ENCODE assay signal across 36 cellular contexts in genomic region chr14:94406910-94407309, GRCh38. TPM values are rescaled to one million over a fixed set of nuclear protein-coding genes. Genes with fewer than 3 reads are reported as not detected.
"Had no signal": no experiment of that assay in that cellular context is flagged by ENCODE, and none has a peak within 500 bp of the region (broad histone marks: within the 10 kb centered on the region; RNA-seq: fewer than 3 reads in every experiment).

No MANE protein-coding gene starts in this region.

- H3K9ac ChIP-seq: parathyroid adenoma had no signal

- H3K4me3 Mint-ChIP-seq: naive thymus-derived CD8-positive, alpha-beta T cell; nephron; neural crest cell; stimulated activated memory B cell treated with anti-CD40 and anti-IgM and Interleukin-4, amounts not matched to agents 10 μg/mL and 1 μg/mL and 100 μg/mL, for 72 hours; stimulated activated naive CD8-positive, alpha-beta T cell treated with anti-CD3 and anti-CD28 coated beads, Interleukin-15, amount 100 ng/mL, for 72 hours; type B pancreatic cell had no signal

- H3K27ac ChIP-seq: hepatocyte, left lung, lower lobe of right lung, parathyroid adenoma, right atrium auricular region, right lobe of liver, tibial nerve, uterus had no signal

- H2AFZ ChIP-seq: hepatocyte, parathyroid adenoma had no signal

- H3K9me3 ChIP-seq: left lung, lower lobe of right lung, neutrophil, right lobe of liver, uterus had no signal

- H3K4me3 ChIP-seq: hepatocyte, left lung, lower lobe of right lung, right atrium auricular region, right lobe of liver, smooth muscle cell, tibial nerve, uterus had no signal

- ATAC-seq: left colon; left lung; lower lobe of right lung; naive thymus-derived CD8-positive, alpha-beta T cell; right lobe of liver; stimulated activated memory B cell treated with anti-CD40 and anti-IgM and Interleukin-4, amounts not matched to agents 10 μg/mL and 1 μg/mL and 100 μg/mL, for 72 hours; stimulated activated naive CD8-positive, alpha-beta T cell treated with anti-CD3 and anti-CD28 coated beads, Interleukin-15, amount 100 ng/mL, for 72 hours had no signal

- H3K79me2 ChIP-seq: hepatocyte, parathyroid adenoma had no signal

- H3K4me2 ChIP-seq: hepatocyte, smooth muscle cell had no signal

- DNase-seq: kidney; left colon; left lung; lower lobe of right lung; mammary epithelial cell; mesenchymal stem cell; naive thymus-derived CD8-positive, alpha-beta T cell; occipital lobe; right lobe of liver; stimulated activated CD4-positive, alpha-beta T cell treated with anti-CD3 and anti-CD28 coated beads, Interleukin-1b, Interleukin-23, amount 100 ng/mL, for 48 hours; stimulated activated CD4-positive, alpha-beta T cell treated with anti-CD3 and anti-CD28 coated beads, Interleukin-2, amount 100 ng/mL, for 48 hours; stimulated activated CD4-positive, alpha-beta T cell treated with anti-CD3 and anti-CD28 coated beads, Interleukin-4, amount 100 ng/mL, for 4 hours; stimulated activated CD8-positive, alpha-beta memory T cell treated with anti-CD3 and anti-CD28 coated beads, Interleukin-4, amount 100 ng/mL, for 48 hours; stimulated activated naive CD4-positive, alpha-beta T cell treated with Interleukin-2 at 50 U/mL for 16 hours; stimulated activated naive CD8-positive, alpha-beta T cell treated with anti-CD3 and anti-CD28 coated beads, Interleukin-15, amount 100 ng/mL, for 72 hours; substantia nigra; uterus had no signal

- H3K4me1 Mint-ChIP-seq: naive thymus-derived CD8-positive, alpha-beta T cell; nephron; neural crest cell; stimulated activated memory B cell treated with anti-CD40 and anti-IgM and Interleukin-4, amounts not matched to agents 10 μg/mL and 1 μg/mL and 100 μg/mL, for 72 hours; stimulated activated naive CD8-positive, alpha-beta T cell treated with anti-CD3 and anti-CD28 coated beads, Interleukin-15, amount 100 ng/mL, for 72 hours had no signal

- H3K9me3 Mint-ChIP-seq: type B pancreatic cell had no signal

- H3K36me3 Mint-ChIP-seq: stimulated activated memory B cell treated with anti-CD40 and anti-IgM and Interleukin-4, amounts not matched to agents 10 μg/mL and 1 μg/mL and 100 μg/mL, for 72 hours; type B pancreatic cell had no signal

- H3K27ac Mint-ChIP-seq: naive thymus-derived CD8-positive, alpha-beta T cell; nephron; progenitor cell of endocrine pancreas; stimulated activated memory B cell treated with anti-CD40 and anti-IgM and Interleukin-4, amounts not matched to agents 10 μg/mL and 1 μg/mL and 100 μg/mL, for 72 hours; stimulated activated naive CD8-positive, alpha-beta T cell treated with anti-CD3 and anti-CD28 coated beads, Interleukin-15, amount 100 ng/mL, for 72 hours; type B pancreatic cell had no signal

- H3K4me1 ChIP-seq: lower lobe of right lung, parathyroid adenoma, right atrium auricular region, tibial nerve, uterus had no signal

- H3K27me3 Mint-ChIP-seq: progenitor cell of endocrine pancreas; stimulated activated memory B cell treated with anti-CD40 and anti-IgM and Interleukin-4, amounts not matched to agents 10 μg/mL and 1 μg/mL and 100 μg/mL, for 72 hours; type B pancreatic cell had no signal

- H3K27me3 ChIP-seq: hepatocyte, left lung, neutrophil, right atrium auricular region, right lobe of liver, tibial nerve had no signal

- H3K36me3 ChIP-seq: left lung, lower lobe of right lung, neutrophil, right atrium auricular region, right lobe of liver, tibial nerve had no signal

RNA-seq across cellular contexts. Expression of gene SERPINA1, which starts 18.5 kb away (rescaled TPM):
- total RNA-seq: naive thymus-derived CD8-positive, alpha-beta T cell; neural crest cell; osteocyte; pulmonary artery endothelial cell had no signal

RNA-seq across cellular contexts. Expression of gene SERPINA2, which starts 40.4 kb away (rescaled TPM):
- total RNA-seq: hepatocyte; kidney; left colon; left lung; liver; lower lobe of right lung; mammary epithelial cell; mucosa of gallbladder; naive thymus-derived CD8-positive, alpha-beta T cell; neural crest cell; occipital lobe; osteocyte; progenitor cell of endocrine pancreas; pulmonary artery endothelial cell; right atrium auricular region; right lobe of liver; skeletal muscle tissue; smooth muscle cell; temporal lobe; tibial nerve; ureter; uterus had no signal
- polyA plus RNA-seq: hepatocyte; liver; mammary epithelial cell; naive thymus-derived CD8-positive, alpha-beta T cell; smooth muscle cell had no signal

RNA-seq across cellular contexts. Expression of gene SERPINA11, which starts 45.7 kb away (rescaled TPM):
- total RNA-seq: kidney; left colon; left lung; lower lobe of right lung; naive thymus-derived CD8-positive, alpha-beta T cell; neural crest cell; occipital lobe; osteocyte; pulmonary artery endothelial cell; renal cortical epithelial cell; right atrium auricular region; skeletal muscle tissue; smooth muscle cell; temporal lobe; tibial nerve; ureter; uterus had no signal
- polyA plus RNA-seq: naive thymus-derived CD8-positive, alpha-beta T cell; smooth muscle cell had no signal
